8 cellular contexts compared by ENCODE assay signal in genomic region chr16:3400446-3400778, GRCh38. TPM values are rescaled to one million over a fixed set of nuclear protein-coding genes. Genes with fewer than 3 reads are reported as not detected.
DNase-seq lines count a peak whose midpoint lies in the region; ATAC-seq and TF ChIP-seq lines count a peak whose summit lies in the region.

No MANE protein-coding gene starts in this region.

- no peak for TF ChIP-seq CTCF in activated B cell treated with CpG ODN at 0.5 μM for 24 hours (IDR thresholded peaks at IDR 0.05)

- H3K27ac Mint-ChIP-seq in T-helper 1 cell treated with Interleukin-12 subunit alpha and Interleukin-12 subunit beta and Interleukin-4 antibody, amounts not matched to agents 30 μg/mL and 1 μg/mL, for 36 hours, result peak overlapping the region; percentile 74
- peak overlapping the region; percentile 74 for H3K27ac Mint-ChIP-seq in activated B cell treated with CpG ODN at 0.5 μM for 24 hours

- peak overlapping the region; percentile 90 for H3K4me3 Mint-ChIP-seq in T-helper 1 cell treated with Interleukin-12 subunit alpha and Interleukin-12 subunit beta and Interleukin-4 antibody, amounts not matched to agents 30 μg/mL and 1 μg/mL, for 36 hours
- peak overlapping the region; percentile 87 for H3K4me3 Mint-ChIP-seq in activated B cell treated with CpG ODN at 0.5 μM for 24 hours

- peaks cover 23% of the 10 kb centered on the region for H3K4me1 Mint-ChIP-seq in T-helper 1 cell treated with Interleukin-12 subunit alpha and Interleukin-12 subunit beta and Interleukin-4 antibody, amounts not matched to agents 30 μg/mL and 1 μg/mL, for 36 hours (ENCODE audit: low read depth)
- H3K4me1 Mint-ChIP-seq in activated B cell treated with CpG ODN at 0.5 μM for 24 hours, result peaks cover 46% of the 10 kb centered on the region

- no peaks in the 10 kb centered on the region for H3K27me3 Mint-ChIP-seq in T-helper 1 cell treated with Interleukin-12 subunit alpha and Interleukin-12 subunit beta and Interleukin-4 antibody, amounts not matched to agents 30 μg/mL and 1 μg/mL, for 36 hours (ENCODE audit: low read depth)
- no peaks in the 10 kb centered on the region for H3K27me3 Mint-ChIP-seq in activated B cell treated with CpG ODN at 0.5 μM for 24 hours

- H3K27me3 ChIP-seq in iPS-18a (ENCODE audit: control insufficient read depth, insufficient read depth, low read length) (no peaks in the 10 kb centered on the region), stomach smooth muscle (ENCODE audit: control insufficient read depth in 1 of 2, insufficient read depth in 2 of 2, low read length in 2 of 2) (no peaks in the 10 kb centered on the region)

- H3K9me3 ChIP-seq in iPS-18a (ENCODE audit: control insufficient read depth, low read depth, low read length) (peaks cover 5% of the 10 kb centered on the region), stomach smooth muscle (ENCODE audit: control insufficient read depth in 2 of 2, low read length in 2 of 2) (peaks cover 6 to 47% of the 10 kb centered on the region in 2 donors)

- CTCF ChIA-PET in activated B cell treated with CpG ODN at 0.5 μM for 24 hours (lab: Charles Lee), result interaction anchor here (0.9 to 1.5 kb wide), 3 partner anchors 57 to 118 kb away, joined by 3 to 6 read pairs (median 4); no protein-coding TSS in a partner anchor
- CTCF ChIA-PET in HEK293T (lab: Yijun Ruan, JAX), result no interaction called here

- peak overlapping the region; percentile 86 for H3K9ac ChIP-seq in iPS-18a (ENCODE audit: low read length)
- H3K9ac ChIP-seq in stomach smooth muscle (ENCODE audit: low read length in 2 of 2), result peak overlapping the region; percentile 90 to 96

- no peak for ATAC-seq in activated B cell treated with CpG ODN at 0.5 μM for 24 hours (ENCODE audit: low read depth)
- ATAC-seq in HG02759 (IDR thresholded peaks at IDR 0.05; ENCODE audit: unreplicated experiment), result no peak

- POLR2A ChIA-PET in activated B cell treated with CpG ODN at 0.5 μM for 24 hours (lab: Charles Lee), result interaction anchor here (0.6 to 2.5 kb wide), 18 partner anchors 34 to 853 kb away, joined by 3 to 30 read pairs (median 6); partner anchors contain the start of genes NAA60, TIGD7, TRAP1 and ZNF200
- POLR2A ChIA-PET in HEK293T (lab: Yijun Ruan, JAX), result interaction anchor here (1.0 to 2.3 kb wide), 8 partner anchors 9 to 210 kb away, joined by 3 to 13 read pairs (median 6); partner anchors contain the start of genes NAA60, ZNF263 and ZNF597

- DNase-seq in T-helper 1 cell (no peak), activated B cell treated with CpG ODN at 0.5 μM for 24 hours (no peak), NCI-H1417 treated with DMSO at 0.1 percent for 48 hours (lab: John Stamatoyannopoulos, UW) (no peak), HEK293T (ENCODE audit: extremely low spot score) (no peak)

- H3K4me3 ChIP-seq in iPS-18a (ENCODE audit: low read length) (peak overlapping the region; percentile 96), stomach smooth muscle (ENCODE audit: low read length in 2 of 2) (peak overlapping the region; percentile 74 to 92)

- H3K4me1 ChIP-seq in iPS-18a (ENCODE audit: control insufficient read depth, low read depth, low read length) (no peaks in the 10 kb centered on the region), stomach smooth muscle (ENCODE audit: control insufficient read depth, insufficient read depth, low read length) (peaks cover 19% of the 10 kb centered on the region)

- H3K36me3 Mint-ChIP-seq in T-helper 1 cell treated with Interleukin-12 subunit alpha and Interleukin-12 subunit beta and Interleukin-4 antibody, amounts not matched to agents 30 μg/mL and 1 μg/mL, for 36 hours (ENCODE audit: low read depth), result peaks cover 72% of the 10 kb centered on the region
- peaks cover 54% of the 10 kb centered on the region for H3K36me3 Mint-ChIP-seq in activated B cell treated with CpG ODN at 0.5 μM for 24 hours (ENCODE audit: low read depth)

- H3K27ac ChIP-seq in iPS-18a (ENCODE audit: low read length) (peak overlapping the region; percentile 33), stomach smooth muscle (ENCODE audit: low read length) (peak overlapping the region; percentile 73)

- H3K9me3 Mint-ChIP-seq in T-helper 1 cell treated with Interleukin-12 subunit alpha and Interleukin-12 subunit beta and Interleukin-4 antibody, amounts not matched to agents 30 μg/mL and 1 μg/mL, for 36 hours, result peaks cover 52% of the 10 kb centered on the region
- H3K9me3 Mint-ChIP-seq in activated B cell treated with CpG ODN at 0.5 μM for 24 hours, result peaks cover under 1% of the 10 kb centered on the region

- H3K36me3 ChIP-seq in iPS-18a (ENCODE audit: control insufficient read depth, low read depth, low read length), result peaks cover 12% of the 10 kb centered on the region
- H3K36me3 ChIP-seq in stomach smooth muscle (ENCODE audit: control insufficient read depth in 2 of 2, insufficient read depth in 2 of 2, low read length in 2 of 2), result peaks cover 37 to 39% of the 10 kb centered on the region in 2 donors

- intact Hi-C loops in activated B cell treated with CpG ODN at 0.5 μM for 24 hours (cut with micrococcal nuclease), result loop anchor here (2.0 kb wide), 3 partner anchors 36 to 242 kb away; partner anchors contain the start of genes NAA60 and ZNF597

TF ChIP-seq in HEK293T, 16 proteins besides CTCF, POLR2A, EP300 and RAD21:
- TF ChIP-seq BHLHE40 (IDR thresholded peaks at IDR 0.05; ENCODE audit: borderline replicate concordance) (no peak), SP1 (IDR thresholded peaks at IDR 0.05) (no peak), NFRKB (IDR thresholded peaks at IDR 0.05) (no peak), PKNOX1 (IDR thresholded peaks at IDR 0.05) (no peak), LEF1 (IDR thresholded peaks at IDR 0.05; ENCODE audit: borderline replicate concordance) (no peak), HDGF (IDR thresholded peaks at IDR 0.05; ENCODE audit: borderline replicate concordance) (no peak), TARDBP (IDR thresholded peaks at IDR 0.05) (no peak), FOXA1 (IDR thresholded peaks at IDR 0.05) (no peak), ELF4 (IDR thresholded peaks at IDR 0.05) (no peak), L3MBTL2 (conservative IDR thresholded peaks at IDR 0.05) (no peak), CTBP1 (IDR thresholded peaks at IDR 0.05; ENCODE audit: borderline replicate concordance) (no peak), ARNT (IDR thresholded peaks at IDR 0.05) (no peak), FOXM1 (IDR thresholded peaks at IDR 0.05; ENCODE audit: borderline replicate concordance) (no peak), ZNF384 (IDR thresholded peaks at IDR 0.05) (no peak)

RNA-seq across cellular contexts. Expression of gene ZSCAN32, which starts 0.4 kb away (rescaled TPM):
- 21.6 and 21.7 TPM in 2 replicates for total RNA-seq in activated B cell treated with CpG ODN at 0.5 μM for 24 hours

RNA-seq across cellular contexts. Expression of gene ZNF174, which starts 0.6 kb away (rescaled TPM):
- 9.0 and 10.4 TPM in 2 replicates for total RNA-seq in activated B cell treated with CpG ODN at 0.5 μM for 24 hours

RNA-seq across cellular contexts. Expression of gene ZNF597, which starts 42.9 kb away (rescaled TPM):
- 3.6 and 4.2 TPM in 2 replicates for total RNA-seq in activated B cell treated with CpG ODN at 0.5 μM for 24 hours

RNA-seq across cellular contexts. Expression of gene NAA60, which starts 43.1 kb away (rescaled TPM):
- 44.1 and 48.0 TPM in 2 replicates for total RNA-seq in activated B cell treated with CpG ODN at 0.5 μM for 24 hours

RNA-seq across cellular contexts. Expression of gene OR2C1, which starts 44.7 kb away (rescaled TPM):
- total RNA-seq in activated B cell treated with CpG ODN at 0.5 μM for 24 hours, result 0.80 and 0.81 TPM in 2 replicates
